ENCODE assay signal across 8 cellular contexts in the genomic region with DNA sequence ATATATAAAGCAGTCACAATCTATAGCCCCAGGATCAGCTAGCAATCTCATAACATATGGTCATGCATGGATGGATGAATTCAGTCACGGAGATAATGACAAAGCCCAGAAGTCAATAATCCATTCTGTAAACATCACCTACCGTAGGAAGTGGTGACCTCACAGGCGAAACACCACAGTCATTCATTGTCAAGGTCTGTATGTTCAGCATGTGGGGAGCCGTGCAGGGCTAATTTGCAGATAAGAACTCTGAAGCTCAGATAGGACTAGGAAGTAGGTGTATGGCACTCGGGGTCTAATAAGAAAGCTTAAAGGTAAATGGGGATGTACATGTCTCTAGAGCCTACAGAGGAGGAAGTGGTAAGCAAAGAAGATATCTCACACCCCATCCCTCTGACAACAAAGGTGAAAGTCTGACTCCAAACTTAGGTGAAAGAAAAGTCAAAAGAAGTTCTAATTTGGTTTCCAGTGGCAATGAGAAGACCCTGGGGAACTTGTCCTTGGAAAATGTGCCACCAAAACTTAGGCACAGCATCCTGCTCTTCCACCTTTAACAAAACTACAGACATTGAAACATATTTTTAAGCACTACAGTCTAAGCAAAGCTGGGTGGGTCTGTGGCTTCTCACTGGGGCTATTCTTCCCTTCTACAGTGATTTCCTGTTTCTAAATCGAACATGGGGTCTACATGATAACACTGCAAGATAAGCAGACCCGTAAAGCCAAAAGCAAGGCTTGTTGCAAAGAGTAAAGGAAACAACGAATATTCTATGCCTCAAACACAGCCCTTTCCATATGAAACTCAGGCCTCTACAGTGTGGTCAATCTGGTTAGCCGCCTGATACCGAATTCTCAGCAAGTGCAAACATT. TPM values are rescaled to one million over a fixed set of nuclear protein-coding genes. Genes with fewer than 3 reads are reported as not detected.
DNase-seq lines count a peak whose midpoint lies in the region; ATAC-seq and TF ChIP-seq lines count a peak whose summit lies in the region.

No MANE protein-coding gene starts in this region.

- peaks cover 21% of the 10 kb centered on the region for H3K36me3 Mint-ChIP-seq in effector memory CD8-positive, alpha-beta T cell (ENCODE audit: insufficient read depth)

- WGBS in aorta, 2 donors = 63 to 65% methylated on average over 10 of the region's 10 CpGs

- H3K36me3 ChIP-seq in aorta (ENCODE audit: control insufficient read depth in 1 of 2, insufficient read depth in 2 of 2, low read length in 1 of 2) = no peaks in the 10 kb centered on the region

- H3K4me1 Mint-ChIP-seq in effector memory CD8-positive, alpha-beta T cell (ENCODE audit: low read depth in 2 of 2) = peaks cover 64 to 77% of the 10 kb centered on the region in 2 donors

- no peak for TF ChIP-seq CTCF in GM12875 (IDR thresholded peaks at IDR 0.05; ENCODE audit: borderline replicate concordance, insufficient read depth, low read depth, low read length)

- ATAC-seq in GM21529 (IDR thresholded peaks at IDR 0.05; ENCODE audit: unreplicated experiment) = peak; percentile 68
- ATAC-seq in effector memory CD8-positive, alpha-beta T cell (replicated peaks) = peak; percentile 90
- ATAC-seq in aorta (ENCODE audit: low FRiP score) = no peak
- no peak for ATAC-seq in HG03439 (IDR thresholded peaks at IDR 0.05; ENCODE audit: unreplicated experiment)

- intact Hi-C loops in aorta (cut with DNase I) = no loop called here

- no peaks in the 10 kb centered on the region for H3K9me3 ChIP-seq in aorta (ENCODE audit: control insufficient read depth, low read length)

- H3K4me3 Mint-ChIP-seq in effector memory CD8-positive, alpha-beta T cell = peak overlapping the region; percentile 62 to 67

- DNase-seq in NCI-H345 (lab: John Stamatoyannopoulos, UW) (peak; percentile 84), inferior parietal cortex (ENCODE audit: extremely low spot score) (no peak), aorta (no peak), hypothalamus (lab: John Stamatoyannopoulos, UW) (no peak)
- DNase-seq in effector memory CD8-positive, alpha-beta T cell = peak; percentile 64 to 73 (median 67)

- peak overlapping the region; percentile 93 to 98 for H3K27ac Mint-ChIP-seq in effector memory CD8-positive, alpha-beta T cell

- no peaks in the 10 kb centered on the region for H3K9me3 Mint-ChIP-seq in effector memory CD8-positive, alpha-beta T cell

- H3K4me3 ChIP-seq in GM12875 (ENCODE audit: low read depth, low read length) = peak overlapping the region; percentile 11
- H3K4me3 ChIP-seq in aorta (ENCODE audit: low read length in 2 of 2) = no peak overlapping the region

- H3K27me3 Mint-ChIP-seq in effector memory CD8-positive, alpha-beta T cell = no peaks in the 10 kb centered on the region

- H3K27me3 ChIP-seq in aorta (ENCODE audit: control insufficient read depth in 1 of 2, insufficient read depth in 2 of 2, low read length in 1 of 2) = peaks cover 0 to 1% of the 10 kb centered on the region in 2 donors

- H3K27ac ChIP-seq in aorta (ENCODE audit: low read depth in 1 of 2, low read length in 2 of 2) = no peak overlapping the region

- H3K4me1 ChIP-seq in aorta (ENCODE audit: control insufficient read depth in 1 of 2, insufficient read depth in 2 of 2, low read length in 2 of 2) = no peaks in the 10 kb centered on the region

RNA-seq across cellular contexts. Expression of a gene that starts 5.2 kb away (rescaled TPM):
- total RNA-seq in aorta = 1 to 10 TPM in 1 of 2 donors, under 1 TPM in 1; 0.26 to 1.1 TPM
- not detected for polyA plus RNA-seq in aorta

RNA-seq across cellular contexts. Expression of a gene that starts 39.0 kb away (rescaled TPM):
- total RNA-seq in aorta = 1 to 10 TPM; 6.1 to 7.1 TPM
- 1 to 10 TPM; 1.8 to 3.3 TPM for polyA plus RNA-seq in aorta

Comparison
In these comparisons a context has a peak if more than half of its experiments do, and no peak if none do; other contexts are left out.
1. ATAC-seq: peak in GM21529 (single experiment) and effector memory CD8-positive, alpha-beta T cell (single experiment); none in aorta (single experiment) and HG03439 (single experiment).
2. DNase-seq: peak in NCI-H345 (single experiment) and effector memory CD8-positive, alpha-beta T cell (3 of 3); none in inferior parietal cortex (single experiment), aorta (0 of 2) and hypothalamus (0 of 51).